In genomic region chr16:69083306-69083941, GRCh38 we compare ENCODE assay signal across 19 cellular contexts. TPM values are rescaled to one million over a fixed set of nuclear protein-coding genes. Genes with fewer than 3 reads are reported as not detected.
A peak's percentile ranks its signal among the peaks of the same experiment; 100 is the strongest.
DNase-seq lines count a peak whose midpoint lies in the region; ATAC-seq, FAIRE-seq and TF ChIP-seq lines count a peak whose summit lies in the region.
"Had no signal": no experiment of that assay in that cellular context is flagged by ENCODE, and none has a peak within 500 bp of the region (broad histone marks: within the 10 kb centered on the region; RNA-seq: fewer than 3 reads in every experiment).

No MANE protein-coding gene starts in this region.

- intact Hi-C loops in CD8-positive, alpha-beta T cell (cut with DNase I, micrococcal nuclease): no loop called here
- intact Hi-C loops in right lobe of liver (cut with DNase I): no loop called here

- no peaks in the 10 kb centered on the region for H3K36me3 ChIP-seq in CD8-positive, alpha-beta T cell (ENCODE audit: insufficient read depth, low read length)
- H3K36me3 ChIP-seq in H7 (replicated peaks; ENCODE audit: control insufficient read depth, insufficient read depth, low read length) (no peaks in the 10 kb centered on the region), WERI-Rb-1 (no peaks in the 10 kb centered on the region), right lobe of liver (peaks cover 0 to 5% (median 0%) of the 10 kb centered on the region in 4 donors)
- H3K36me3 ChIP-seq: SJSA1, uterus had no signal

- no peaks in the 10 kb centered on the region for H3K4me1 ChIP-seq in CD8-positive, alpha-beta T cell (ENCODE audit: insufficient read depth, low read length)
- H3K4me1 ChIP-seq in right lobe of liver: peaks cover 0 to 2% (median 0%) of the 10 kb centered on the region in 4 donors
- H3K4me1 ChIP-seq: uterus had no signal

- WGBS in right lobe of liver (ENCODE audit: insufficient coverage, low coverage, low lambda C conversion rate, missing lambda C conversion rate): 90% methylated on average over 5 of the region's 16 CpGs

- H3K36me3 Mint-ChIP-seq in CD8-positive, alpha-beta T cell: peaks cover 30% of the 10 kb centered on the region
- H3K36me3 Mint-ChIP-seq in glutamatergic neuron (ENCODE audit: unreplicated experiment): no peaks in the 10 kb centered on the region

- H3K9me3 ChIP-seq in CD8-positive, alpha-beta T cell (ENCODE audit: low read length): no peaks in the 10 kb centered on the region
- H3K9me3 ChIP-seq in WERI-Rb-1 (ENCODE audit: severe bottlenecking): no peaks in the 10 kb centered on the region
- H3K9me3 ChIP-seq in right lobe of liver: no peaks in the 10 kb centered on the region
- H3K9me3 ChIP-seq: SJSA1, uterus had no signal

- no peak overlapping the region for H3K4me3 Mint-ChIP-seq in CD8-positive, alpha-beta T cell
- no peak overlapping the region for H3K4me3 Mint-ChIP-seq in glutamatergic neuron (ENCODE audit: unreplicated experiment)
- H3K4me3 Mint-ChIP-seq: activated CD4-positive, alpha-beta memory T cell treated with anti-CD3 and anti-CD28 coated beads, Interleukin-2, amount 10 ng/mL, durations not matched to agents 7 days and 5 days had no signal

- TF ChIP-seq CTCF in CD8-positive, alpha-beta T cell (IDR thresholded peaks at IDR 0.05): no peak
- TF ChIP-seq CTCF in WERI-Rb-1 (IDR thresholded peaks at IDR 0.05; ENCODE audit: low read depth, low read length) (peak; percentile 60), right lobe of liver (IDR thresholded peaks at IDR 0.05) (peak in 3 of 4 donors; percentile 19 to 43 (median 27)), glutamatergic neuron (IDR thresholded peaks at IDR 0.05; ENCODE audit: partially characterized antibody, unreplicated experiment) (no peak)

- no peak for FAIRE-seq in RCC 7860 (lab: Jason Lieb, UNC)
- FAIRE-seq: HTR-8/SVneo, islet of Langerhans, TTC549 had no signal

- H3K27me3 Mint-ChIP-seq in CD8-positive, alpha-beta T cell (ENCODE audit: low read depth): no peaks in the 10 kb centered on the region
- peaks cover under 1% of the 10 kb centered on the region for H3K27me3 Mint-ChIP-seq in glutamatergic neuron (ENCODE audit: unreplicated experiment)
- H3K27me3 Mint-ChIP-seq: activated CD4-positive, alpha-beta memory T cell treated with anti-CD3 and anti-CD28 coated beads, Interleukin-2, amount 10 ng/mL, durations not matched to agents 7 days and 5 days had no signal

- H3K27me3 ChIP-seq in CD8-positive, alpha-beta T cell (ENCODE audit: insufficient read depth, low read length): no peaks in the 10 kb centered on the region
- H3K27me3 ChIP-seq in H7 (ENCODE audit: control insufficient read depth, insufficient read depth, low read length): no peaks in the 10 kb centered on the region
- no peaks in the 10 kb centered on the region for H3K27me3 ChIP-seq in WERI-Rb-1 (ENCODE audit: insufficient read depth, low read depth, severe bottlenecking)
- H3K27me3 ChIP-seq in right lobe of liver: no peaks in the 10 kb centered on the region
- H3K27me3 ChIP-seq: SJSA1, uterus had no signal

- peak overlapping the region; percentile 37 for H3K27ac Mint-ChIP-seq in CD8-positive, alpha-beta T cell
- H3K27ac Mint-ChIP-seq in glutamatergic neuron (ENCODE audit: unreplicated experiment): no peak overlapping the region
- H3K27ac Mint-ChIP-seq: activated CD4-positive, alpha-beta memory T cell treated with anti-CD3 and anti-CD28 coated beads, Interleukin-2, amount 10 ng/mL, durations not matched to agents 7 days and 5 days had no signal

- CTCF ChIA-PET in CD8-positive, alpha-beta T cell (lab: Charles Lee): no interaction called here

- no peak for ATAC-seq in CD8-positive, alpha-beta T cell
- peak; percentile 53 to 66 (median 60) for ATAC-seq in right lobe of liver

- POLR2A ChIA-PET in CD8-positive, alpha-beta T cell (lab: Charles Lee): no interaction called here

- H3K9me3 Mint-ChIP-seq in CD8-positive, alpha-beta T cell: no peaks in the 10 kb centered on the region
- no peaks in the 10 kb centered on the region for H3K9me3 Mint-ChIP-seq in glutamatergic neuron (ENCODE audit: unreplicated experiment)
- H3K9me3 Mint-ChIP-seq: activated CD4-positive, alpha-beta memory T cell treated with anti-CD3 and anti-CD28 coated beads, Interleukin-2, amount 10 ng/mL, durations not matched to agents 7 days and 5 days had no signal

- no peaks in the 10 kb centered on the region for H3K4me1 Mint-ChIP-seq in CD8-positive, alpha-beta T cell (ENCODE audit: low read depth)
- peaks cover under 1% of the 10 kb centered on the region for H3K4me1 Mint-ChIP-seq in glutamatergic neuron (ENCODE audit: low read depth, unreplicated experiment)

- no peak overlapping the region for H3K4me3 ChIP-seq in CD8-positive, alpha-beta T cell (ENCODE audit: low read depth, low read length)
- H3K4me3 ChIP-seq in H7 (ENCODE audit: insufficient read depth, low read depth, low read length) (no peak overlapping the region), WERI-Rb-1 (ENCODE audit: low read depth, low read length) (no peak overlapping the region), right lobe of liver (no peak overlapping the region)
- H3K4me3 ChIP-seq: SJSA1, smooth muscle cell, uterus had no signal

- no peak overlapping the region for H3K27ac ChIP-seq in CD8-positive, alpha-beta T cell (ENCODE audit: low read depth, low read length)
- H3K27ac ChIP-seq in WERI-Rb-1 (no peak overlapping the region), right lobe of liver (no peak overlapping the region)
- H3K27ac ChIP-seq: SJSA1, uterus had no signal

- no peak for TF ChIP-seq POLR2A in right lobe of liver (IDR thresholded peaks at IDR 0.05)

- no peak for DNase-seq in CD8-positive, alpha-beta T cell
- DNase-seq in H7 (peak; percentile 71), WERI-Rb-1 (no peak), right lobe of liver (no peak), RCC 7860 (ENCODE audit: low spot score) (no peak), NCI-H774 (lab: John Stamatoyannopoulos, UW) (no peak), glutamatergic neuron (no peak)
- DNase-seq in activated naive CD4-positive, alpha-beta T cell treated with anti-CD3 and anti-CD28 coated beads, Interleukin-2, amount 50 U/mL, for 16 hours: no peak
- DNase-seq: activated CD4-positive, alpha-beta memory T cell treated with anti-CD3 and anti-CD28 coated beads, Interleukin-2, amount 10 ng/mL, durations not matched to agents 7 days and 5 days; amygdala; DMS79; NCI-H1092; stimulated activated naive CD4-positive, alpha-beta T cell; uterus had no signal

RNA-seq across cellular contexts. Expression of gene HAS3, which starts 22.0 kb away (rescaled TPM):
- 1 to 10 TPM; 2.5 to 4.0 TPM for total RNA-seq in CD8-positive, alpha-beta T cell
- total RNA-seq in H7 (2014; rRNA removed; shearing (Covaris generic)): 6.0 and 16.3 TPM in 2 replicates
- total RNA-seq in right lobe of liver (1 to 10 TPM in 1 of 6 experiments, under 1 TPM in 5; 0.39 to 1.0 (median 0.63) TPM), glutamatergic neuron (ENCODE audit: unreplicated experiment) (0.42 TPM)

RNA-seq across cellular contexts. Expression of gene CHTF8, which starts 49.0 kb away (rescaled TPM):
- 10 to 100 TPM; 26.2 to 28.8 TPM for total RNA-seq in CD8-positive, alpha-beta T cell
- 98.1 and 113 TPM in 2 replicates for total RNA-seq in H7 (2014; rRNA removed; shearing (Covaris generic))
- total RNA-seq in right lobe of liver (10 to 100 TPM; 56.6 to 78.3 (median 65.4) TPM), glutamatergic neuron (ENCODE audit: unreplicated experiment) (116 TPM)

RNA-seq across cellular contexts. Expression of gene UTP4, which starts 49.0 kb away (rescaled TPM):
- total RNA-seq in CD8-positive, alpha-beta T cell: 10 to 100 TPM; 45.8 to 48.7 TPM
- 20.0 and 27.7 TPM in 2 replicates for total RNA-seq in H7 (2014; rRNA removed; shearing (Covaris generic))
- 10 to 100 TPM; 13.9 to 22.2 (median 19.6) TPM for total RNA-seq in right lobe of liver
- 70.7 TPM for total RNA-seq in glutamatergic neuron (ENCODE audit: unreplicated experiment)

Comparison
In these comparisons a context has a peak if more than half of its experiments do, and no peak if none do; other contexts are left out.
1. CTCF ChIP-seq: peak in WERI-Rb-1 (single experiment) and right lobe of liver (3 of 4); none in CD8-positive, alpha-beta T cell (single experiment) and glutamatergic neuron (single experiment).